In the genomic region with DNA sequence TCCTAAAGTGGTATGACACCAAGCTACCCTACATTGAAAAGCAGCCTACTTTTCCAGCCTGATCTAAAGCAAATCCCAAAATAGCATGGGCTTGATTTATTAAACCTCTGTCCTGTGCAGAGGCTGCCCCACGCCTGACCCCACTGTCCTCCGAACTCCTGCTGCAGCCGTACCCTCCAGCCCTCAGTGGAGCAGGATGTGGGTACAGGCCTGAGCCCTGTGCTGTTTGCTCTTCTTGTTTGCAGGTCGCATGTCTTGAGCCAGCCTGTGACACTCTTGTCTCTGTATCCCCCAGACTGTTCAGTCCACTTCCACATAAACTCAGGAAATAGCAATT, we compare ENCODE assay signal across 12 cellular contexts.
DNase-seq lines count a peak whose midpoint lies in the region; ATAC-seq, FAIRE-seq and TF ChIP-seq lines count a peak whose summit lies in the region.
"Had no signal": no experiment of that assay in that cellular context is flagged by ENCODE, and none has a peak within 500 bp of the region (broad histone marks: within the 10 kb centered on the region; RNA-seq: fewer than 3 reads in every experiment).

No MANE protein-coding gene starts in this region.

- H3K27me3 ChIP-seq in Caco-2 (replicated peaks; ENCODE audit: control insufficient read depth, insufficient read depth, low read length), result no peaks in the 10 kb centered on the region
- H3K27me3 ChIP-seq in pancreas, result no peaks in the 10 kb centered on the region
- H3K27me3 ChIP-seq: hepatocyte, transverse colon had no signal

- DNase-seq in Caco-2 (no peak), chondrocyte (ENCODE audit: low spot score) (no peak), pancreas (no peak), amniotic stem cell (lab: John Stamatoyannopoulos, UW) (no peak), mesenteric fat pad (ENCODE audit: low spot score) (no peak)
- DNase-seq: DMS153, NCI-H526 treated with DMSO at 0.1 percent for 48 hours, transverse colon had no signal

- no peak for ATAC-seq in pancreas
- no peak for ATAC-seq in GM18867 (IDR thresholded peaks at IDR 0.05; ENCODE audit: unreplicated experiment)

- BruUV-seq in Caco-2 (replicated peaks; lab: Mats Ljungman, UMichigan), result no TSS peak

- H3K27me3 Mint-ChIP-seq in Caco-2 (ENCODE audit: insufficient read depth, unreplicated experiment) (no peaks in the 10 kb centered on the region), chondrocyte (ENCODE audit: low read depth) (no peaks in the 10 kb centered on the region), nephron (ENCODE audit: low read depth) (no peaks in the 10 kb centered on the region)

- H3K27ac ChIP-seq in pancreas, result no peak overlapping the region
- H3K27ac ChIP-seq: hepatocyte, transverse colon had no signal

- H3K9me3 Mint-ChIP-seq in Caco-2 (ENCODE audit: unreplicated experiment) (no peaks in the 10 kb centered on the region), chondrocyte (ENCODE audit: low read depth) (no peaks in the 10 kb centered on the region), nephron (no peaks in the 10 kb centered on the region)

- H3K36me3 ChIP-seq in Caco-2 (ENCODE audit: control insufficient read depth, insufficient read depth, low read length), result peaks cover 1% of the 10 kb centered on the region
- H3K36me3 ChIP-seq in pancreas, result peaks cover 0 to 9% (median 0%) of the 10 kb centered on the region in 3 donors

- WGBS in pancreas, 2 donors, result 91 to 95% methylated on average over 4 of the region's 4 CpGs

- H3K4me3 ChIP-seq in Caco-2 (ENCODE audit: low read depth, low read length) (no peak overlapping the region), pancreas (no peak overlapping the region)
- H3K4me3 ChIP-seq: hepatocyte, transverse colon had no signal

- H3K27ac Mint-ChIP-seq in Caco-2 (ENCODE audit: unreplicated experiment) (peak overlapping the region; percentile 78), chondrocyte (ENCODE audit: unreplicated experiment) (peak overlapping the region; percentile 90), nephron (peak overlapping the region; percentile 74 to 85 (median 82))

- H3K4me1 ChIP-seq in Caco-2 (peaks cover 12% of the 10 kb centered on the region), pancreas (no peaks in the 10 kb centered on the region)

- TF ChIP-seq CTCF in Caco-2 (IDR thresholded peaks at IDR 0.05; ENCODE audit: insufficient read depth in 1 of 2, low read depth in 1 of 2, low read length in 1 of 2, severe bottlenecking in 1 of 2, unreplicated experiment in 1 of 2) (no peak), chondrocyte (IDR thresholded peaks at IDR 0.05) (peak; percentile 10), nephron (IDR thresholded peaks at IDR 0.05; ENCODE audit: unreplicated experiment in 3 of 3) (no peak), pancreas (IDR thresholded peaks at IDR 0.05) (no peak)

- H3K4me1 Mint-ChIP-seq in Caco-2 (ENCODE audit: low read depth, unreplicated experiment) (peaks cover 14% of the 10 kb centered on the region), chondrocyte (ENCODE audit: low read depth) (peaks cover 26% of the 10 kb centered on the region), nephron (peaks cover 34% of the 10 kb centered on the region)

- intact Hi-C loops in Caco-2 (cut with micrococcal nuclease; ENCODE audit: unreplicated experiment) (no loop called here), pancreas (cut with DNase I) (no loop called here)

- FAIRE-seq in pancreas (lab: Jason Lieb, UNC), result no peak

- POLR2A ChIA-PET in Caco-2 (lab: Charles Lee), result interaction anchor here (0.7 kb wide), 1 partner anchor 62 kb away, joined by 3 read pairs; no protein-coding TSS in a partner anchor

- H3K4me3 Mint-ChIP-seq in Caco-2 (ENCODE audit: unreplicated experiment) (no peak overlapping the region), chondrocyte (ENCODE audit: unreplicated experiment) (no peak overlapping the region), nephron (no peak overlapping the region)

- CTCF ChIA-PET in Caco-2 (lab: Charles Lee), result no interaction called here

- H3K9me3 ChIP-seq in Caco-2 (no peaks in the 10 kb centered on the region), pancreas (no peaks in the 10 kb centered on the region)
- H3K9me3 ChIP-seq: transverse colon had no signal

- H3K36me3 Mint-ChIP-seq in Caco-2 (ENCODE audit: insufficient read depth, unreplicated experiment) (peaks cover 30% of the 10 kb centered on the region), chondrocyte (ENCODE audit: low read depth) (peaks cover 8% of the 10 kb centered on the region), nephron (ENCODE audit: low read depth) (peaks cover 34% of the 10 kb centered on the region)

TF ChIP-seq in PFSK-1, 5 proteins besides CTCF, POLR2A, EP300 and RAD21:
- TF ChIP-seq SIN3A (IDR thresholded peaks at IDR 0.05; ENCODE audit: borderline replicate concordance, insufficient read depth, low read length) (no peak), FOXP2 (optimal IDR thresholded peaks at IDR 0.05; ENCODE audit: borderline replicate concordance, extremely low read depth, extremely low read length, insufficient read depth) (peak; percentile 22), POLR2AphosphoS5 (IDR thresholded peaks at IDR 0.05; ENCODE audit: low read depth, low read length) (no peak)
